ENCODE assay signal across 8 cellular contexts in the genomic region with DNA sequence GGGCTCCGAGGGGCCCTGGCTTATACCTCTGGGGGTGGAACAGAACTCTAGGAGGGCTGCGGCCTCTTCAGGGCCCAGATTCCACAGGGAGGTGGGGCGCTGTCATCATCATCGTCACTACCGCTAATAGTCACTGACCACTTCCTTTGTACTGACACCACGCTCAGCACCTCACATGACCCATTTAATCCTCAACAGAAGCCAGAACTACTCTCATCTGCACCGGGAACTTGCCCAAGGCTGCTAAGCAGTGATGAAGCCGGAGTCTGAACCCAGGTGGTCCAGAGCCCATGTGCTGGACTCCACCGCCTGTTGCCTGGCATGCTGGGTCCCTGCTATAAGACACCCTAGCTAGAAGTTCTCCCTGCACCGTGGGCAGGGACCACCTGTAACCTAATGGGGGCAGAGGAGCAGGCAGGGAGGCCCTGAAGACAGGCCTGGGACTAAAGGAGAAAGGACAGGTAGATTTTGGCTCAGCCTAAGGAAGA. TPM values are rescaled to one million over a fixed set of nuclear protein-coding genes. Genes with fewer than 3 reads are reported as not detected.
DNase-seq lines count a peak whose midpoint lies in the region; ATAC-seq and TF ChIP-seq lines count a peak whose summit lies in the region.

No MANE protein-coding gene starts in this region.

- no peak overlapping the region for H3K27ac Mint-ChIP-seq in nephron progenitor cell

- TF ChIP-seq CTCF in nephron progenitor cell (IDR thresholded peaks at IDR 0.05), result no peak

- peaks cover 40% of the 10 kb centered on the region for H3K4me1 Mint-ChIP-seq in nephron progenitor cell

- ATAC-seq in GM18517 (IDR thresholded peaks at IDR 0.05; ENCODE audit: unreplicated experiment) (no peak), GM21825 (IDR thresholded peaks at IDR 0.05; ENCODE audit: unreplicated experiment) (no peak), GM19463 (IDR thresholded peaks at IDR 0.05; ENCODE audit: unreplicated experiment) (no peak), GM19328 (IDR thresholded peaks at IDR 0.05; ENCODE audit: unreplicated experiment) (no peak)

- H3K27me3 Mint-ChIP-seq in nephron progenitor cell (ENCODE audit: low read depth, poor library complexity), result no peaks in the 10 kb centered on the region

- H3K9me3 Mint-ChIP-seq in nephron progenitor cell, result no peaks in the 10 kb centered on the region

- H3K4me3 Mint-ChIP-seq in nephron progenitor cell, result peak overlapping the region; percentile 55

- in situ Hi-C loops in SK-MEL-5 (cut with HindIII; ENCODE audit: low pct_unique_long_range_greater_than_20kb, low sequenced_read_pairs), result no loop called here

- H3K36me3 Mint-ChIP-seq in nephron progenitor cell (ENCODE audit: low read depth), result no peaks in the 10 kb centered on the region

- DNase-seq in GM03348 (ENCODE audit: low spot score) (peak; percentile 58), SK-MEL-5 (ENCODE audit: low read depth, low spot score) (peak; percentile 84), dermis blood vessel endothelial cell (peak; percentile 45), nephron progenitor cell (no peak)

RNA-seq across cellular contexts. Expression of a gene that starts 12.0 kb away (rescaled TPM):
- total RNA-seq in SK-MEL-5 (2014; rRNA removed; shearing (Covaris generic)), result 1.3 and 1.8 TPM in 2 replicates
- polyA plus RNA-seq in SK-MEL-5 (2015; cell fraction: cytosol; rRNA removed), result 1.5 and 2.7 TPM in 2 replicates
- polyA plus RNA-seq in SK-MEL-5 (2015; cell fraction: nucleus; rRNA removed), result 2.4 and 10.2 TPM in 2 replicates
- 3.2 and 3.4 TPM in 2 replicates for total RNA-seq in dermis blood vessel endothelial cell

RNA-seq across cellular contexts. Expression of a gene that starts 22.9 kb away (rescaled TPM):
- 49.5 and 67.9 TPM in 2 replicates for total RNA-seq in SK-MEL-5 (2014; rRNA removed; shearing (Covaris generic))
- polyA plus RNA-seq in SK-MEL-5 (2015; cell fraction: cytosol; rRNA removed), result 214 and 237 TPM in 2 replicates
- polyA plus RNA-seq in SK-MEL-5 (2015; cell fraction: nucleus; rRNA removed), result 179 and 186 TPM in 2 replicates
- 19.2 and 54.3 TPM in 2 replicates for total RNA-seq in dermis blood vessel endothelial cell

RNA-seq across cellular contexts. Expression of a gene that starts 46.2 kb away (rescaled TPM):
- 7.3 and 8.1 TPM in 2 replicates for total RNA-seq in SK-MEL-5 (2014; rRNA removed; shearing (Covaris generic))
- 15.1 and 19.4 TPM in 2 replicates for polyA plus RNA-seq in SK-MEL-5 (2015; cell fraction: cytosol; rRNA removed)
- polyA plus RNA-seq in SK-MEL-5 (2015; cell fraction: nucleus; rRNA removed), result 17.8 and 28.5 TPM in 2 replicates
- total RNA-seq in dermis blood vessel endothelial cell, result 89.1 and 109 TPM in 2 replicates

RNA-seq across cellular contexts. Expression of a gene that starts 47.6 kb away (rescaled TPM):
- 76.9 and 77.7 TPM in 2 replicates for total RNA-seq in SK-MEL-5 (2014; rRNA removed; shearing (Covaris generic))
- polyA plus RNA-seq in SK-MEL-5 (2015; cell fraction: cytosol; rRNA removed), result 99.8 and 112 TPM in 2 replicates
- 122 and 154 TPM in 2 replicates for polyA plus RNA-seq in SK-MEL-5 (2015; cell fraction: nucleus; rRNA removed)
- 10.9 and 12.4 TPM in 2 replicates for total RNA-seq in dermis blood vessel endothelial cell
